10 cellular contexts compared by ENCODE assay signal in genomic region chr3:147408180-147409105, GRCh38. TPM values are rescaled to one million over a fixed set of nuclear protein-coding genes. Genes with fewer than 3 reads are reported as not detected.
DNase-seq lines count a peak whose midpoint lies in the region; ATAC-seq lines count a peak whose summit lies in the region.
"Had no signal": no experiment of that assay in that cellular context is flagged by ENCODE, and none has a peak within 500 bp of the region (broad histone marks: within the 10 kb centered on the region; RNA-seq: fewer than 3 reads in every experiment).

No MANE protein-coding gene starts in this region.

- CTCF ChIA-PET in activated CD8-positive, alpha-beta memory T cell treated with anti-CD3 and anti-CD28 coated beads, Interleukin-2, amount 10 ng/mL, durations not matched to agents 7 days and 5 days (lab: Charles Lee), result no interaction called here
- CTCF ChIA-PET in activated CD4-positive, alpha-beta memory T cell treated with anti-CD3 and anti-CD28 coated beads for 36 hours (lab: Charles Lee), result no interaction called here

- no peak overlapping the region for H3K4me3 Mint-ChIP-seq in activated CD8-positive, alpha-beta memory T cell treated with anti-CD3 and anti-CD28 coated beads, Interleukin-2, amount 10 ng/mL, durations not matched to agents 7 days and 5 days
- H3K4me3 Mint-ChIP-seq in activated CD4-positive, alpha-beta memory T cell treated with anti-CD3 and anti-CD28 coated beads for 36 hours, result no peak overlapping the region
- H3K4me3 Mint-ChIP-seq in stimulated activated memory B cell treated with anti-CD40 and anti-IgM and Interleukin-4, amounts not matched to agents 10 μg/mL and 1 μg/mL and 100 μg/mL, for 72 hours, result peak overlapping the region; percentile 41
- H3K4me3 Mint-ChIP-seq: B cell had no signal

- POLR2A ChIA-PET in activated CD4-positive, alpha-beta memory T cell treated with anti-CD3 and anti-CD28 coated beads for 36 hours (lab: Charles Lee), result no interaction called here

- peaks cover 13% of the 10 kb centered on the region for H3K36me3 Mint-ChIP-seq in activated CD8-positive, alpha-beta memory T cell treated with anti-CD3 and anti-CD28 coated beads, Interleukin-2, amount 10 ng/mL, durations not matched to agents 7 days and 5 days
- H3K36me3 Mint-ChIP-seq in activated CD4-positive, alpha-beta memory T cell treated with anti-CD3 and anti-CD28 coated beads for 36 hours, result peaks cover 29% of the 10 kb centered on the region
- H3K36me3 Mint-ChIP-seq in stimulated activated memory B cell treated with anti-CD40 and anti-IgM and Interleukin-4, amounts not matched to agents 10 μg/mL and 1 μg/mL and 100 μg/mL, for 72 hours, result peaks cover 18% of the 10 kb centered on the region

- H3K4me1 Mint-ChIP-seq in activated CD8-positive, alpha-beta memory T cell treated with anti-CD3 and anti-CD28 coated beads, Interleukin-2, amount 10 ng/mL, durations not matched to agents 7 days and 5 days, result peaks cover 8% of the 10 kb centered on the region
- H3K4me1 Mint-ChIP-seq in activated CD4-positive, alpha-beta memory T cell treated with anti-CD3 and anti-CD28 coated beads for 36 hours (ENCODE audit: low read depth), result peaks cover 23% of the 10 kb centered on the region
- peaks cover 15% of the 10 kb centered on the region for H3K4me1 Mint-ChIP-seq in stimulated activated memory B cell treated with anti-CD40 and anti-IgM and Interleukin-4, amounts not matched to agents 10 μg/mL and 1 μg/mL and 100 μg/mL, for 72 hours

- H3K27me3 ChIP-seq in iPS-18a (ENCODE audit: control insufficient read depth, insufficient read depth, low read length), result peaks cover 100% of the 10 kb centered on the region

- peak overlapping the region; percentile 61 for H3K27ac Mint-ChIP-seq in activated CD8-positive, alpha-beta memory T cell treated with anti-CD3 and anti-CD28 coated beads, Interleukin-2, amount 10 ng/mL, durations not matched to agents 7 days and 5 days
- H3K27ac Mint-ChIP-seq in activated CD4-positive, alpha-beta memory T cell treated with anti-CD3 and anti-CD28 coated beads for 36 hours, result peak overlapping the region; percentile 16
- H3K27ac Mint-ChIP-seq in stimulated activated memory B cell treated with anti-CD40 and anti-IgM and Interleukin-4, amounts not matched to agents 10 μg/mL and 1 μg/mL and 100 μg/mL, for 72 hours, result peak overlapping the region; percentile 10
- H3K27ac Mint-ChIP-seq: B cell had no signal

- H3K9me3 Mint-ChIP-seq in activated CD8-positive, alpha-beta memory T cell treated with anti-CD3 and anti-CD28 coated beads, Interleukin-2, amount 10 ng/mL, durations not matched to agents 7 days and 5 days (ENCODE audit: low read depth), result peaks cover 9% of the 10 kb centered on the region
- H3K9me3 Mint-ChIP-seq in activated CD4-positive, alpha-beta memory T cell treated with anti-CD3 and anti-CD28 coated beads for 36 hours, result peaks cover 11% of the 10 kb centered on the region
- H3K9me3 Mint-ChIP-seq in stimulated activated memory B cell treated with anti-CD40 and anti-IgM and Interleukin-4, amounts not matched to agents 10 μg/mL and 1 μg/mL and 100 μg/mL, for 72 hours, result peaks cover 13% of the 10 kb centered on the region

- no peaks in the 10 kb centered on the region for H3K36me3 ChIP-seq in iPS-18a (ENCODE audit: control insufficient read depth, low read depth, low read length)
- H3K36me3 ChIP-seq: adrenal gland had no signal

- no peak for DNase-seq in activated CD8-positive, alpha-beta memory T cell treated with anti-CD3 and anti-CD28 coated beads, Interleukin-2, amount 10 ng/mL, durations not matched to agents 7 days and 5 days
- no peak for DNase-seq in activated CD8-positive, alpha-beta memory T cell treated with anti-CD3 and anti-CD28 coated beads, Interleukin-2, amount 50 U/mL, for 4 hours
- no peak for DNase-seq in activated CD4-positive, alpha-beta memory T cell treated with anti-CD3 and anti-CD28 coated beads for 36 hours
- no peak for DNase-seq in HuH-7 (ENCODE audit: low spot score)
- no peak for DNase-seq in midbrain (lab: John Stamatoyannopoulos, UW)

- H3K4me1 ChIP-seq in iPS-18a (ENCODE audit: control insufficient read depth, low read depth, low read length), result peaks cover 59% of the 10 kb centered on the region

- H3K27ac ChIP-seq in iPS-18a (ENCODE audit: low read length), result no peak overlapping the region
- H3K27ac ChIP-seq: adrenal gland had no signal

- no peaks in the 10 kb centered on the region for H3K9me3 ChIP-seq in iPS-18a (ENCODE audit: control insufficient read depth, low read depth, low read length)
- H3K9me3 ChIP-seq: adrenal gland had no signal

- H3K4me3 ChIP-seq in iPS-18a (ENCODE audit: low read length), result peak overlapping the region; percentile 69
- H3K4me3 ChIP-seq: adrenal gland had no signal

- intact Hi-C loops in activated CD4-positive, alpha-beta memory T cell treated with anti-CD3 and anti-CD28 coated beads for 36 hours (cut with micrococcal nuclease), result no loop called here

- H3K9ac ChIP-seq in iPS-18a (ENCODE audit: low read length), result no peak overlapping the region

- no peak for ATAC-seq in activated CD8-positive, alpha-beta memory T cell treated with anti-CD3 and anti-CD28 coated beads, Interleukin-2, amount 10 ng/mL, durations not matched to agents 7 days and 5 days
- no peak for ATAC-seq in stimulated activated memory B cell treated with anti-CD40 and anti-IgM and Interleukin-4, amounts not matched to agents 10 μg/mL and 1 μg/mL and 100 μg/mL, for 72 hours
- ATAC-seq in HG03159 (IDR thresholded peaks at IDR 0.05; ENCODE audit: unreplicated experiment), result no peak

- peaks cover 86% of the 10 kb centered on the region for H3K27me3 Mint-ChIP-seq in activated CD8-positive, alpha-beta memory T cell treated with anti-CD3 and anti-CD28 coated beads, Interleukin-2, amount 10 ng/mL, durations not matched to agents 7 days and 5 days
- peaks cover 82% of the 10 kb centered on the region for H3K27me3 Mint-ChIP-seq in activated CD4-positive, alpha-beta memory T cell treated with anti-CD3 and anti-CD28 coated beads for 36 hours
- peaks cover 93% of the 10 kb centered on the region for H3K27me3 Mint-ChIP-seq in stimulated activated memory B cell treated with anti-CD40 and anti-IgM and Interleukin-4, amounts not matched to agents 10 μg/mL and 1 μg/mL and 100 μg/mL, for 72 hours

RNA-seq across cellular contexts. Expression of gene ZIC1, which starts 0.7 kb away (rescaled TPM):
- not detected for total RNA-seq in activated CD8-positive, alpha-beta memory T cell treated with anti-CD3 and anti-CD28 coated beads, Interleukin-2, amount 10 ng/mL, durations not matched to agents 7 days and 5 days
- total RNA-seq in activated CD4-positive, alpha-beta memory T cell treated with anti-CD3 and anti-CD28 coated beads for 36 hours, result not detected
- total RNA-seq: B cell had no signal

RNA-seq across cellular contexts. Expression of gene ZIC4, which starts 2.1 kb away (rescaled TPM):
- total RNA-seq in activated CD8-positive, alpha-beta memory T cell treated with anti-CD3 and anti-CD28 coated beads, Interleukin-2, amount 10 ng/mL, durations not matched to agents 7 days and 5 days, result not detected
- total RNA-seq in activated CD4-positive, alpha-beta memory T cell treated with anti-CD3 and anti-CD28 coated beads for 36 hours, result not detected
- total RNA-seq: adrenal gland, B cell had no signal

Comparison
In these comparisons a context has a peak if more than half of its experiments do, and no peak if none do; other contexts are left out.
1. H3K27ac Mint-ChIP-seq: peak in every context shown above with its lines; median percentile 61 in activated CD8-positive, alpha-beta memory T cell treated with anti-CD3 and anti-CD28 coated beads, Interleukin-2, amount 10 ng/mL, durations not matched to agents 7 days and 5 days; 16 in activated CD4-positive, alpha-beta memory T cell treated with anti-CD3 and anti-CD28 coated beads for 36 hours; 10 in stimulated activated memory B cell treated with anti-CD40 and anti-IgM and Interleukin-4, amounts not matched to agents 10 μg/mL and 1 μg/mL and 100 μg/mL, for 72 hours.